In genomic region chr10:119409906-119410305, GRCh38 we compare ENCODE assay signal across 15 cellular contexts.
DNase-seq lines count a peak whose midpoint lies in the region; ATAC-seq, FAIRE-seq and TF ChIP-seq lines count a peak whose summit lies in the region.
"Had no signal": no experiment of that assay in that cellular context is flagged by ENCODE, and none has a peak within 500 bp of the region (broad histone marks: within the 10 kb centered on the region; RNA-seq: fewer than 3 reads in every experiment).

No MANE protein-coding gene starts in this region.

- no peak; the same call in 1 of the 2 replicates for TF ChIP-seq POLR2A in IMR-90 (IDR thresholded peaks at IDR 0.05; ENCODE audit: low read depth, low read length)
- TF ChIP-seq POLR2A in GM12891 (IDR thresholded peaks at IDR 0.05; ENCODE audit: low read depth, low read length): no peak

- peak overlapping the region; percentile 84 for H2BK5ac ChIP-seq in IMR-90 (ENCODE audit: low read depth, low read length, poor library complexity, severe bottlenecking)

- H2AFZ ChIP-seq in IMR-90 (replicated peaks; ENCODE audit: low read length, poor library complexity): no peak overlapping the region

- H2AK9ac ChIP-seq in IMR-90 (replicated peaks; ENCODE audit: low read depth, low read length, poor library complexity): peak overlapping the region; percentile 70

- H3K79me1 ChIP-seq in IMR-90 (ENCODE audit: low read depth in 1 of 2, low read length in 2 of 2): peaks cover 18 to 69% of the 10 kb centered on the region in 2 experiments

- H3K14ac ChIP-seq in IMR-90 (replicated peaks; ENCODE audit: low read depth, low read length): peak overlapping the region; percentile 57; the same call in 1 of the 2 replicates

- ATAC-seq in IMR-90 (ENCODE audit: low read depth) (peak; percentile 24), left lobe of liver (peak; percentile 62), psoas muscle (peak in 3 of 4 donors; percentile 45 to 62 (median 53))
- ATAC-seq: activated naive CD8-positive, alpha-beta T cell treated with anti-CD3 and anti-CD28 coated beads, Interleukin-2, amount 50 U/mL, for 24 hours had no signal

- peak overlapping the region; percentile 56; the same call in 1 of the 2 replicates for H3K18ac ChIP-seq in IMR-90 (ENCODE audit: low read depth, low read length)

- H4K8ac ChIP-seq in IMR-90 (ENCODE audit: low read depth in 2 of 2, low read length in 2 of 2): peak overlapping the region; percentile 82 to 84; a peak in 3 of 4 replicates

- peaks cover 7% of the 10 kb centered on the region; the same call in 1 of the 2 replicates for H4K20me1 ChIP-seq in IMR-90 (ENCODE audit: insufficient read depth, low read length)

- no peak for TF ChIP-seq CTCF in IMR-90 (conservative IDR thresholded peaks at IDR 0.05; ENCODE audit: low read depth, low read length)
- no peak for TF ChIP-seq CTCF in endodermal cell (conservative IDR thresholded peaks at IDR 0.05)
- TF ChIP-seq CTCF in psoas muscle (IDR thresholded peaks at IDR 0.05): no peak
- no peak for TF ChIP-seq CTCF in BE2C (IDR thresholded peaks at IDR 0.05; ENCODE audit: low read depth, low read length)

- H3K4me1 ChIP-seq in IMR-90 (ENCODE audit: control insufficient read depth, insufficient read depth, low read length): peaks cover 44% of the 10 kb centered on the region
- peaks cover 4% of the 10 kb centered on the region for H3K4me1 ChIP-seq in endodermal cell (ENCODE audit: control insufficient read depth, insufficient read depth, low read length)
- H3K4me1 ChIP-seq in psoas muscle: peaks cover 9% of the 10 kb centered on the region
- peaks cover 12% of the 10 kb centered on the region for H3K4me1 ChIP-seq in BE2C

- no peak overlapping the region for H3K4me3 ChIP-seq in IMR-90 (ENCODE audit: insufficient read depth, low read depth, low read length)
- no peak overlapping the region for H3K4me3 ChIP-seq in endodermal cell (ENCODE audit: low read length)
- no peak overlapping the region for H3K4me3 ChIP-seq in psoas muscle
- no peak overlapping the region for H3K4me3 ChIP-seq in BE2C (ENCODE audit: low read depth, low read length)
- H3K4me3 ChIP-seq: MG63 had no signal

- CTCF ChIA-PET in IMR-90 (lab: Yijun Ruan, JAX): interaction anchor here (0.6 to 1.6 kb wide), 4 partner anchors 20 to 200 kb away, joined by 3 to 5 read pairs (median 4); partner anchors contain the start of gene RGS10

- no peak overlapping the region for H3K4me2 ChIP-seq in IMR-90 (ENCODE audit: low read depth, low read length)

- peak overlapping the region; percentile 78; the same call in 1 of the 2 replicates for H4K5ac ChIP-seq in IMR-90 (ENCODE audit: low read depth, low read length)

- H3K9me3 Mint-ChIP-seq in endodermal cell: no peaks in the 10 kb centered on the region
- H3K9me3 Mint-ChIP-seq: activated naive CD8-positive, alpha-beta T cell treated with anti-CD3 and anti-CD28 coated beads, Interleukin-2, amount 50 U/mL, for 24 hours had no signal

- H3K36me3 ChIP-seq in IMR-90 (ENCODE audit: control insufficient read depth, insufficient read depth, low read length) (peaks cover 32% of the 10 kb centered on the region; the same call in 1 of the 2 replicates), endodermal cell (ENCODE audit: control insufficient read depth, insufficient read depth, low read length) (no peaks in the 10 kb centered on the region), psoas muscle (ENCODE audit: insufficient read depth in 1 of 2, low read depth in 1 of 2) (no peaks in the 10 kb centered on the region), BE2C (no peaks in the 10 kb centered on the region)
- H3K36me3 ChIP-seq: MG63 had no signal

- H2AK5ac ChIP-seq in IMR-90 (ENCODE audit: low read depth, low read length): peak overlapping the region; percentile 92; the same call in 1 of the 2 replicates

- POLR2A ChIA-PET in IMR-90 (lab: Charles Lee; ENCODE audit: unreplicated experiment): interaction anchor here (1.2 kb wide), 1 partner anchor 8 kb away, joined by 5 read pairs; no protein-coding TSS in a partner anchor

- in situ Hi-C loops in IMR-90 (cut with MboI; ENCODE audit: low sequenced_read_pairs): no loop called here

- no peaks in the 10 kb centered on the region for H3K36me3 Mint-ChIP-seq in endodermal cell (ENCODE audit: low read depth)

- FAIRE-seq in GM12891 (lab: Jason Lieb, UNC): no peak
- FAIRE-seq: A204.1 had no signal

- H3K56ac ChIP-seq in IMR-90 (ENCODE audit: extremely low read depth, insufficient read depth, low read length): peak overlapping the region; percentile 50

- dilution Hi-C loops in IMR-90 (cut with HindIII; ENCODE audit: low sequenced_read_pairs, unreplicated experiment): no loop called here

- peaks cover 18% of the 10 kb centered on the region for H3K4me1 Mint-ChIP-seq in endodermal cell

- peak overlapping the region; percentile 90; the same call in 1 of the 2 replicates for H4K91ac ChIP-seq in IMR-90 (ENCODE audit: insufficient read depth, low read depth, low read length)

- TF ChIP-seq RAD21 in IMR-90 (IDR thresholded peaks at IDR 0.05; ENCODE audit: low read length): no peak; the same call in 1 of the 2 replicates

- H3K23ac ChIP-seq in IMR-90 (ENCODE audit: low read depth, low read length): no peak overlapping the region

- peak overlapping the region; percentile 34; the same call in 1 of the 3 replicates for H2BK15ac ChIP-seq in IMR-90 (ENCODE audit: low read depth, low read length)

- H3K9me3 ChIP-seq in IMR-90 (ENCODE audit: control insufficient read depth, insufficient read depth, low read length) (no peaks in the 10 kb centered on the region), endodermal cell (ENCODE audit: control insufficient read depth, low read length) (no peaks in the 10 kb centered on the region), psoas muscle (no peaks in the 10 kb centered on the region), BE2C (no peaks in the 10 kb centered on the region)
- H3K9me3 ChIP-seq: MG63 had no signal

- peak overlapping the region; percentile 86 for H3K4ac ChIP-seq in IMR-90 (ENCODE audit: low read depth, low read length)

- DNase-seq in IMR-90: peak; percentile 97
- no peak for DNase-seq in endodermal cell
- DNase-seq in left lobe of liver (ENCODE audit: low spot score): peak; percentile 69
- DNase-seq in psoas muscle: peak; percentile 65 to 87
- DNase-seq in NOMO-1 treated with dmso at 0.1 percent for 144 hours (lab: John Stamatoyannopoulos, UW; ENCODE audit: unreplicated experiment): no peak
- DNase-seq in GM12891 (ENCODE audit: insufficient read length, low spot score): no peak
- DNase-seq in BE2C: no peak
- no peak for DNase-seq in NCI-H1105 (lab: John Stamatoyannopoulos, UW)
- DNase-seq: activated CD8-positive, alpha-beta memory T cell treated with anti-CD3 and anti-CD28 coated beads, Interleukin-2, amount 50 U/mL, for 4 hours; activated naive CD8-positive, alpha-beta T cell treated with anti-CD3 and anti-CD28 coated beads, Interleukin-2, amount 50 U/mL, for 24 hours; glutamatergic neuron; mammary epithelial cell; MG63; NCI-H524 treated with DMSO at 0.1 percent for 48 hours had no signal

- no peak overlapping the region for H3K4me3 Mint-ChIP-seq in endodermal cell
- H3K4me3 Mint-ChIP-seq: activated naive CD8-positive, alpha-beta T cell treated with anti-CD3 and anti-CD28 coated beads, Interleukin-2, amount 50 U/mL, for 24 hours had no signal

- H3K27ac Mint-ChIP-seq in endodermal cell: no peak overlapping the region
- H3K27ac Mint-ChIP-seq: activated naive CD8-positive, alpha-beta T cell treated with anti-CD3 and anti-CD28 coated beads, Interleukin-2, amount 50 U/mL, for 24 hours had no signal

- BruUV-seq in IMR-90 (replicated peaks; lab: Mats Ljungman, UMichigan): no TSS peak

- H3K9me1 ChIP-seq in IMR-90 (ENCODE audit: insufficient read depth, low read length): peaks cover 20% of the 10 kb centered on the region

- peak overlapping the region; percentile 83; the same call in 1 of the 2 replicates for H2BK20ac ChIP-seq in IMR-90 (ENCODE audit: low read depth, low read length)

- H3K27me3 Mint-ChIP-seq in endodermal cell (ENCODE audit: insufficient read depth): no peaks in the 10 kb centered on the region
- H3K27me3 Mint-ChIP-seq: activated naive CD8-positive, alpha-beta T cell treated with anti-CD3 and anti-CD28 coated beads, Interleukin-2, amount 50 U/mL, for 24 hours had no signal

- H2BK120ac ChIP-seq in IMR-90 (ENCODE audit: low read depth, low read length): peak overlapping the region; percentile 85

- no peak overlapping the region for H3K9ac ChIP-seq in IMR-90 (ENCODE audit: low read depth, low read length)
- no peak overlapping the region for H3K9ac ChIP-seq in endodermal cell (ENCODE audit: extremely low read depth, low read length, poor library complexity, severe bottlenecking)

- intact Hi-C loops in IMR-90 (cut with micrococcal nuclease): loop anchor here (5.0 kb wide), 2 partner anchors 73 to 138 kb away; no protein-coding TSS in a partner anchor
- intact Hi-C loops in psoas muscle (cut with DNase I): loop anchor here in 1 of 2 donors (5.0 kb wide), 1 partner anchor 153 kb away; no protein-coding TSS in a partner anchor

- no peaks in the 10 kb centered on the region for H3K27me3 ChIP-seq in IMR-90 (ENCODE audit: control insufficient read depth, insufficient read depth, low read length)
- H3K27me3 ChIP-seq in endodermal cell (ENCODE audit: control insufficient read depth, insufficient read depth, low read length, poor library complexity, severe bottlenecking): no peaks in the 10 kb centered on the region
- H3K27me3 ChIP-seq in psoas muscle (ENCODE audit: insufficient read depth in 3 of 3, low read length in 2 of 3): no peaks in the 10 kb centered on the region
- H3K27me3 ChIP-seq in BE2C: no peaks in the 10 kb centered on the region
- H3K27me3 ChIP-seq: MG63 had no signal

- 33% methylated on average over 12 of the region's 18 CpGs; no CpG with 5 or more reads in 1 of the 2 experiments for WGBS in IMR-90 (ENCODE audit: extremely low coverage in 2 of 2, insufficient read length in 1 of 2), 2 experiments
- WGBS in endodermal cell (ENCODE audit: insufficient coverage in 1 of 2, insufficient read length in 1 of 2), 2 experiments: 87 to 93% methylated on average over 18 of the region's 18 CpGs
- WGBS in psoas muscle, 3 donors: 65 to 72% (median 66%) methylated on average over 18 of the region's 18 CpGs

- H3K27ac ChIP-seq in IMR-90 (ENCODE audit: insufficient read depth, low read length): peak overlapping the region; percentile 97
- H3K27ac ChIP-seq in endodermal cell (ENCODE audit: low read depth, low read length): peak overlapping the region; percentile 51
- peak overlapping the region; percentile 63 for H3K27ac ChIP-seq in psoas muscle

TF ChIP-seq in IMR-90, 13 proteins besides CTCF, POLR2A, EP300 and RAD21 (continues in another document):
- TF ChIP-seq RCOR1 (IDR thresholded peaks at IDR 0.05; ENCODE audit: insufficient replicate concordance, low read length): peak; percentile 73
- TF ChIP-seq MXI1 (IDR thresholded peaks at IDR 0.05; ENCODE audit: borderline replicate concordance, low read depth, low read length): 0 out of 2 replicates have a peak, but pooled peaks have one; percentile 57
- TF ChIP-seq FOS (IDR thresholded peaks at IDR 0.05; ENCODE audit: low read depth, low read length): peak; percentile 88

TF ChIP-seq in GM12891, 5 proteins besides CTCF, POLR2A, EP300 and RAD21:
- TF ChIP-seq POLR2AphosphoS5 (IDR thresholded peaks at IDR 0.05; ENCODE audit: low read depth, low read length): no peak
- no peak for TF ChIP-seq TAF1 (IDR thresholded peaks at IDR 0.05; ENCODE audit: low read depth, low read length)

Comparison
In these comparisons a context has a peak if more than half of its experiments do, and no peak if none do; other contexts are left out.
1. DNase-seq: peak in IMR-90 (single experiment), left lobe of liver (single experiment) and psoas muscle (2 of 2); none in endodermal cell (single experiment), NOMO-1 treated with dmso at 0.1 percent for 144 hours (single experiment), GM12891 (single experiment), BE2C (single experiment) and NCI-H1105 (single experiment).
2. Peak in every context shown above with its lines, with median percentiles within 50 percentile points of each other: ATAC-seq and H3K27ac ChIP-seq.